8 cellular contexts compared by ENCODE assay signal in genomic region chr5:150129813-150130492, GRCh38. TPM values are rescaled to one million over a fixed set of nuclear protein-coding genes. Genes with fewer than 3 reads are reported as not detected.
DNase-seq lines count a peak whose midpoint lies in the region; ATAC-seq and TF ChIP-seq lines count a peak whose summit lies in the region.

No MANE protein-coding gene starts in this region.

- no peaks in the 10 kb centered on the region for H3K27me3 ChIP-seq in SJCRH30
- H3K27me3 ChIP-seq in right atrium auricular region: no peaks in the 10 kb centered on the region

- no peaks in the 10 kb centered on the region for H3K4me1 ChIP-seq in SJCRH30
- H3K4me1 ChIP-seq in right atrium auricular region: peaks cover 0 to 36% of the 10 kb centered on the region in 2 donors

- H3K36me3 ChIP-seq in SJCRH30 (no peaks in the 10 kb centered on the region), right atrium auricular region (peaks cover 37% of the 10 kb centered on the region)

- ATAC-seq in HG03442 (IDR thresholded peaks at IDR 0.05; ENCODE audit: unreplicated experiment) (peak; percentile 54), HG03095 (IDR thresholded peaks at IDR 0.05; ENCODE audit: unreplicated experiment) (no peak)

- no peak overlapping the region for H3K27ac ChIP-seq in SJCRH30
- H3K27ac ChIP-seq in right atrium auricular region: peak overlapping the region; percentile 3 to 33

- no peak overlapping the region for H3K4me3 ChIP-seq in SJCRH30
- H3K4me3 ChIP-seq in right atrium auricular region: peak overlapping the region in 1 of 2 donors; percentile 25

- TF ChIP-seq CTCF in right atrium auricular region (IDR thresholded peaks at IDR 0.05): peak; percentile 90 to 92

- H3K9me3 ChIP-seq in SJCRH30 (replicated peaks): no peaks in the 10 kb centered on the region
- H3K9me3 ChIP-seq in right atrium auricular region: no peaks in the 10 kb centered on the region

- DNase-seq in NCI-H345 (lab: John Stamatoyannopoulos, UW): peak; percentile 15
- no peak for DNase-seq in NCI-H345 treated with DMSO at 0.1 percent for 48 hours (lab: John Stamatoyannopoulos, UW; ENCODE audit: unreplicated experiment)
- DNase-seq in SJCRH30: peak; percentile 62 to 73
- peak; percentile 71 for DNase-seq in amniotic epithelial cell (ENCODE audit: low read depth)
- peak; percentile 85 for DNase-seq in right atrium auricular region (ENCODE audit: low spot score)
- peak; percentile 79 for DNase-seq in retina

RNA-seq across cellular contexts. Expression of gene PDGFRB, which starts 25.7 kb away (rescaled TPM):
- 4.7 and 7.2 TPM in 2 replicates for total RNA-seq in SJCRH30 (2014; rRNA removed; shearing (Covaris generic))
- total RNA-seq in right atrium auricular region: 10 to 100 TPM; 68.3 to 68.7 TPM

RNA-seq across cellular contexts. Expression of gene CDX1, which starts 36.6 kb away (rescaled TPM):
- total RNA-seq in SJCRH30 (2014; rRNA removed; shearing (Covaris generic)): not detected in 2 replicates
- not detected for total RNA-seq in right atrium auricular region

RNA-seq across cellular contexts. Expression of gene CSF1R, which starts 43.6 kb away (rescaled TPM):
- total RNA-seq in SJCRH30 (2014; rRNA removed; shearing (Covaris generic)): 0.06 and 0.13 TPM in 2 replicates
- total RNA-seq in right atrium auricular region: 10 to 100 TPM; 11.2 to 24.6 TPM

RNA-seq across cellular contexts. Expression of gene SLC6A7, which starts 59.9 kb away (rescaled TPM):
- total RNA-seq in SJCRH30 (2014; rRNA removed; shearing (Covaris generic)): not detected in 2 replicates
- total RNA-seq in right atrium auricular region: not detected

Comparison
In these comparisons a context has a peak if more than half of its experiments do, and no peak if none do; other contexts are left out.
1. RNA of gene CSF1R, which starts 43.6 kb away (total RNA-seq): 11.2 to 24.6 TPM in right atrium auricular region; 0.06 to 0.13 TPM in SJCRH30; every median in the first group is over 10 times any median in the second.